In genomic region chr3:61922118-61922517, GRCh38 we compare ENCODE assay signal across 28 cellular contexts.
DNase-seq lines count a peak whose midpoint lies in the region; ATAC-seq, FAIRE-seq and TF ChIP-seq lines count a peak whose summit lies in the region.
"Had no signal": no experiment of that assay in that cellular context is flagged by ENCODE, and none has a peak within 500 bp of the region (broad histone marks: within the 10 kb centered on the region; RNA-seq: fewer than 3 reads in every experiment).

No MANE protein-coding gene starts in this region.

- H3K27ac ChIP-seq in keratinocyte (ENCODE audit: control insufficient read depth, insufficient read depth, low read length) (no peak overlapping the region), adrenal gland (no peak overlapping the region)
- H3K27ac ChIP-seq: BLaER1, HL-60 had no signal

- peak; percentile 34 for FAIRE-seq in keratinocyte (lab: Jason Lieb, UNC)
- FAIRE-seq: D721Med, G401.6, GM12892, GM19239, K562 had no signal

- no peak overlapping the region for H3K9ac ChIP-seq in keratinocyte (ENCODE audit: control insufficient read depth, extremely low read depth, insufficient read depth, low read length)
- H3K9ac ChIP-seq: BLaER1 had no signal

- H3K4me3 ChIP-seq in AG10803 (ENCODE audit: low read length) (no peak overlapping the region), choroid plexus epithelial cell (ENCODE audit: low read depth, low read length) (no peak overlapping the region), keratinocyte (ENCODE audit: control insufficient read depth in 2 of 3, extremely low read depth in 1 of 3, insufficient read depth in 2 of 3, low read depth in 1 of 3, low read length in 3 of 3) (no peak overlapping the region), adrenal gland (no peak overlapping the region)
- H3K4me3 ChIP-seq: BLaER1, K562 had no signal

- no peaks in the 10 kb centered on the region for H4K20me1 ChIP-seq in keratinocyte (ENCODE audit: control insufficient read depth, extremely low read depth, insufficient read depth, low read length)
- H4K20me1 ChIP-seq: BLaER1 had no signal

- POLR2A ChIA-PET in GM10248 (lab: Yijun Ruan, JAX): no interaction called here

- 78 to 89% (median 86%) methylated on average over 5 of the region's 5 CpGs for WGBS in adrenal gland, 4 donors

- H3K36me3 ChIP-seq in keratinocyte (ENCODE audit: control insufficient read depth in 2 of 2, extremely low read depth in 1 of 2, insufficient read depth in 2 of 2, low read length in 2 of 2) (no peaks in the 10 kb centered on the region), adrenal gland (replicated peaks in 1 of 2) (no peaks in the 10 kb centered on the region)
- H3K36me3 ChIP-seq: BLaER1 had no signal

- H2AFZ ChIP-seq in keratinocyte (ENCODE audit: control insufficient read depth, low read length): no peak overlapping the region

- ATAC-seq in HG02973 (IDR thresholded peaks at IDR 0.05; ENCODE audit: unreplicated experiment): no peak
- ATAC-seq: K562, PC-3, SK-N-SH treated with all-trans-retinoic acid at 6 μM for 48 hours had no signal

- H3K9me3 ChIP-seq in keratinocyte (ENCODE audit: control insufficient read depth, low read depth, low read length) (no peaks in the 10 kb centered on the region), adrenal gland (replicated peaks in 1 of 3) (no peaks in the 10 kb centered on the region)
- H3K9me3 ChIP-seq: BLaER1 had no signal

- no peak for TF ChIP-seq POLR2A in adrenal gland (IDR thresholded peaks at IDR 0.05)

- H3K79me2 ChIP-seq in keratinocyte (ENCODE audit: control insufficient read depth, insufficient read depth, low read length): no peaks in the 10 kb centered on the region

- no peaks in the 10 kb centered on the region for H3K9me1 ChIP-seq in keratinocyte (ENCODE audit: control insufficient read depth, extremely low read depth, insufficient read depth, low read length)

- no peak for TF ChIP-seq CTCF in AG10803 (conservative IDR thresholded peaks at IDR 0.05; ENCODE audit: low read length)
- no peak for TF ChIP-seq CTCF in choroid plexus epithelial cell (conservative IDR thresholded peaks at IDR 0.05; ENCODE audit: low read depth, low read length)
- TF ChIP-seq CTCF in keratinocyte (optimal IDR thresholded peaks at IDR 0.05 in 1 of 3, IDR thresholded peaks at IDR 0.05 in 1 of 3, conservative IDR thresholded peaks at IDR 0.05 in 1 of 3; ENCODE audit: extremely low read depth in 1 of 3, insufficient read depth in 2 of 3, low read length in 3 of 3): no peak
- TF ChIP-seq CTCF in adrenal gland (IDR thresholded peaks at IDR 0.05): no peak
- no peak for TF ChIP-seq CTCF in GM10248 (IDR thresholded peaks at IDR 0.05; ENCODE audit: control extremely low read depth, extremely low read depth, low read depth, missing control alignments)

- intact Hi-C loops in adrenal gland (cut with DNase I): no loop called here

- DNase-seq in AG10803 (ENCODE audit: low read depth) (peak; percentile 29), GM04503 (ENCODE audit: low read depth) (peak; percentile 24), choroid plexus epithelial cell (ENCODE audit: low read depth) (peak; percentile 13), keratinocyte (ENCODE audit: low read depth, low spot score) (no peak), kidney tubule cell (ENCODE audit: low spot score) (no peak), adrenal gland (no peak), GM10248 (ENCODE audit: extremely low spot score) (no peak)
- DNase-seq: CD4-positive, CD25-positive, alpha-beta regulatory T cell; H9; HFFc6; Kasumi-1; NCI-H1092 treated with DMSO at 0.1 percent for 48 hours; NCI-H1436 treated with DMSO at 0.1 percent for 48 hours; NCI-H187 treated with DMSO at 0.1 percent for 48 hours; NCI-H2171 treated with DMSO at 0.1 percent for 48 hours; NCI-H345; NCI-H524 treated with DMSO at 0.1 percent for 48 hours; NCI-H774; PC-3 had no signal

- H3K4me2 ChIP-seq in keratinocyte (ENCODE audit: control insufficient read depth, extremely low read depth, insufficient read depth, low read depth, low read length): no peak overlapping the region
- H3K4me2 ChIP-seq: BLaER1 had no signal

- CTCF ChIA-PET in GM10248 (lab: Yijun Ruan, JAX): interaction anchor here (0.8 to 1.6 kb wide), 2 partner anchors 8 to 14 kb away, joined by 3 to 6 read pairs; no protein-coding TSS in a partner anchor

- H3K4me1 ChIP-seq in keratinocyte (ENCODE audit: control insufficient read depth, extremely low read depth, insufficient read depth, low read length) (peaks cover 8% of the 10 kb centered on the region), adrenal gland (replicated peaks in 1 of 2) (peaks cover 4 to 11% of the 10 kb centered on the region in 2 donors)

- H3K27me3 ChIP-seq in keratinocyte (ENCODE audit: control insufficient read depth, extremely low read depth, insufficient read depth, low read length): no peaks in the 10 kb centered on the region
- H3K27me3 ChIP-seq in adrenal gland: no peaks in the 10 kb centered on the region
- H3K27me3 ChIP-seq: BLaER1 had no signal

- dilution Hi-C loops in keratinocyte (cut with MboI; ENCODE audit: extremely low pct_ligation_motif_present, low sequenced_read_pairs): no loop called here

Comparison
In these comparisons a context has a peak if more than half of its experiments do, and no peak if none do; other contexts are left out.
1. DNase-seq: peak in AG10803 (single experiment), GM04503 (single experiment) and choroid plexus epithelial cell (single experiment); none in keratinocyte (single experiment), kidney tubule cell (single experiment), adrenal gland (0 of 7) and GM10248 (single experiment).